8 cellular contexts compared by ENCODE assay signal in genomic region chr10:34254596-34254995, GRCh38.
A peak's percentile ranks its signal among the peaks of the same experiment; 100 is the strongest.
DNase-seq lines count a peak whose midpoint lies in the region; ATAC-seq and TF ChIP-seq lines count a peak whose summit lies in the region.

No MANE protein-coding gene starts in this region.

- peaks cover 0 to 2% (median 2%) of the 10 kb centered on the region in 3 donors for H3K27me3 Mint-ChIP-seq in CD14-positive monocyte (ENCODE audit: low read depth in 3 of 3)

- H2BK120ac ChIP-seq in trophoblast cell (ENCODE audit: insufficient read depth, low read length, poor library complexity) = no peak overlapping the region

- no peak overlapping the region for H3K27ac Mint-ChIP-seq in CD14-positive monocyte

- H4K91ac ChIP-seq in trophoblast cell (ENCODE audit: low read depth, low read length) = no peak overlapping the region

- no peak overlapping the region for H3K23ac ChIP-seq in trophoblast cell (ENCODE audit: low read length)

- no peak overlapping the region for H3K9ac ChIP-seq in trophoblast cell (ENCODE audit: low read length)

- H3K4me2 ChIP-seq in trophoblast cell (ENCODE audit: low read length) = no peak overlapping the region

- no peaks in the 10 kb centered on the region for H3K9me3 ChIP-seq in trophoblast cell (ENCODE audit: insufficient read depth, low read depth, low read length)

- peak; percentile 81 for ATAC-seq in GM19397 (IDR thresholded peaks at IDR 0.05; ENCODE audit: unreplicated experiment)

- H3K4me1 ChIP-seq in trophoblast cell (ENCODE audit: control insufficient read depth in 1 of 2, insufficient read depth in 2 of 2, low read length in 2 of 2) = no peaks in the 10 kb centered on the region

- no peaks in the 10 kb centered on the region for H3K36me3 Mint-ChIP-seq in CD14-positive monocyte

- no peak overlapping the region for H2BK5ac ChIP-seq in trophoblast cell (ENCODE audit: low read depth, low read length, poor library complexity)

- peaks cover 0 to 5% (median 0%) of the 10 kb centered on the region in 7 donors for H3K9me3 Mint-ChIP-seq in CD14-positive monocyte

- no peak overlapping the region for H3K4me3 ChIP-seq in epithelial cell of esophagus (ENCODE audit: low read length)
- H3K4me3 ChIP-seq in trophoblast cell (ENCODE audit: low read depth, low read length) = no peak overlapping the region

- no peak overlapping the region for H2BK12ac ChIP-seq in trophoblast cell (ENCODE audit: low read length)

- peaks cover 4% of the 10 kb centered on the region for H3K4me1 Mint-ChIP-seq in CD14-positive monocyte

- no peak overlapping the region for H2AK5ac ChIP-seq in trophoblast cell (ENCODE audit: low read length)

- no peak overlapping the region for H4K8ac ChIP-seq in trophoblast cell (ENCODE audit: low read depth, low read length)

- no peak overlapping the region for H2AFZ ChIP-seq in trophoblast cell (ENCODE audit: insufficient read depth, low read length, poor library complexity)

- H3K18ac ChIP-seq in trophoblast cell (ENCODE audit: low read length) = no peak overlapping the region

- H3K27ac ChIP-seq in trophoblast cell (ENCODE audit: low read depth, low read length) = no peak overlapping the region

- H3K36me3 ChIP-seq in trophoblast cell (ENCODE audit: control insufficient read depth in 1 of 2, insufficient read depth in 2 of 2, low read length in 2 of 2) = peaks cover 0 to 3% of the 10 kb centered on the region in 2 experiments

- no peaks in the 10 kb centered on the region for H3K79me1 ChIP-seq in trophoblast cell (ENCODE audit: low read length)

- no peak overlapping the region for H3K14ac ChIP-seq in trophoblast cell (ENCODE audit: low read length)

- intact Hi-C loops in CD14-positive monocyte (cut with micrococcal nuclease) = no loop called here

- DNase-seq in AG08395 (ENCODE audit: low spot score) = peak; percentile 5
- DNase-seq in M059J (ENCODE audit: low read depth) = peak; percentile 83
- DNase-seq in epithelial cell of esophagus (ENCODE audit: low read depth) = peak; percentile 86
- no peak for DNase-seq in cerebellar cortex (ENCODE audit: low spot score)
- no peak for DNase-seq in CD14-positive monocyte (ENCODE audit: low spot score)
- DNase-seq in trophoblast cell = no peak
- no peak for DNase-seq in NCI-H1092 (lab: John Stamatoyannopoulos, UW)

- no peaks in the 10 kb centered on the region for H3K79me2 ChIP-seq in trophoblast cell (ENCODE audit: control insufficient read depth, insufficient read depth, low read length, poor library complexity)

- no peak for TF ChIP-seq CTCF in epithelial cell of esophagus (IDR thresholded peaks at IDR 0.05; ENCODE audit: insufficient read depth, low read depth, low read length, missing control alignments)
- no peak for TF ChIP-seq CTCF in CD14-positive monocyte (IDR thresholded peaks at IDR 0.05)

- no peak overlapping the region for H3K4me3 Mint-ChIP-seq in CD14-positive monocyte

- no peaks in the 10 kb centered on the region for H3K27me3 ChIP-seq in trophoblast cell (ENCODE audit: insufficient read depth, low read length)

- H3K4ac ChIP-seq in trophoblast cell (ENCODE audit: low read depth, low read length) = no peak overlapping the region

- no peak overlapping the region for H4K12ac ChIP-seq in trophoblast cell (ENCODE audit: low read depth, low read length)

Comparison
In these comparisons a context has a peak if more than half of its experiments do, and no peak if none do; other contexts are left out.
1. DNase-seq: peak in AG08395 (single experiment), M059J (single experiment) and epithelial cell of esophagus (single experiment); none in cerebellar cortex (single experiment), CD14-positive monocyte (single experiment), trophoblast cell (0 of 2) and NCI-H1092 (single experiment).